9 cellular contexts compared by ENCODE assay signal in genomic region chr19:38559428-38560401, GRCh38. TPM values are rescaled to one million over a fixed set of nuclear protein-coding genes. Genes with fewer than 3 reads are reported as not detected.
DNase-seq lines count a peak whose midpoint lies in the region; ATAC-seq, FAIRE-seq and TF ChIP-seq lines count a peak whose summit lies in the region.
"Had no signal": no experiment of that assay in that cellular context is flagged by ENCODE, and none has a peak within 500 bp of the region (broad histone marks: within the 10 kb centered on the region; RNA-seq: fewer than 3 reads in every experiment).

No MANE protein-coding gene starts in this region.

- H3K36me3 ChIP-seq in mammary epithelial cell (ENCODE audit: insufficient read depth, low read length) (no peaks in the 10 kb centered on the region), pancreas (no peaks in the 10 kb centered on the region), testis (ENCODE audit: low read depth, missing control alignments) (no peaks in the 10 kb centered on the region)

- peaks cover under 1% of the 10 kb centered on the region for H3K27me3 ChIP-seq in mammary epithelial cell (ENCODE audit: insufficient read depth, low read length)
- H3K27me3 ChIP-seq in pancreas = no peaks in the 10 kb centered on the region
- no peaks in the 10 kb centered on the region for H3K27me3 ChIP-seq in testis

- H3K27ac ChIP-seq in mammary epithelial cell (ENCODE audit: insufficient read depth, low read depth, low read length) (peak overlapping the region; percentile 48), pancreas (no peak overlapping the region), testis (no peak overlapping the region)

- FAIRE-seq in pancreas (lab: Jason Lieb, UNC) (no peak), H54 (lab: Jason Lieb, UNC) (no peak)
- FAIRE-seq: H1 had no signal

- no TSS peak for BruUV-seq in mammary epithelial cell (replicated peaks; lab: Mats Ljungman, UMichigan)

- H3K9ac ChIP-seq in mammary epithelial cell (ENCODE audit: insufficient read depth, low read length) = no peak overlapping the region

- TF ChIP-seq POLR2A in testis (IDR thresholded peaks at IDR 0.05) (no peak), H54 (IDR thresholded peaks at IDR 0.05; ENCODE audit: low read depth, low read length) (no peak)

- H3K4me2 ChIP-seq in mammary epithelial cell (ENCODE audit: insufficient read depth, low read depth, low read length) = peak overlapping the region; percentile 7

- H3K79me2 ChIP-seq in mammary epithelial cell (ENCODE audit: insufficient read depth, low read length) = no peaks in the 10 kb centered on the region

- in situ Hi-C loops in mammary epithelial cell (cut with MboI; ENCODE audit: low sequenced_read_pairs in 2 of 2) = no loop called here

- TF ChIP-seq CTCF in mammary epithelial cell (conservative IDR thresholded peaks at IDR 0.05 in 1 of 2, IDR thresholded peaks at IDR 0.05 in 1 of 2; ENCODE audit: extremely low read depth in 1 of 2, insufficient read depth in 1 of 2, low read depth in 1 of 2, low read length in 2 of 2) (no peak), pancreas (IDR thresholded peaks at IDR 0.05) (no peak), testis (IDR thresholded peaks at IDR 0.05) (no peak)

- CTCF ChIA-PET in mammary epithelial cell (lab: Charles Lee; ENCODE audit: low non-redundant PET) = no interaction called here

- no peak overlapping the region for H2AFZ ChIP-seq in mammary epithelial cell (ENCODE audit: low read depth, low read length)

- WGBS in mammary epithelial cell (ENCODE audit: low coverage, missing lambda C conversion rate) = 0% methylated on average over 13 of the region's 13 CpGs
- 59 to 70% methylated on average over 13 of the region's 13 CpGs for WGBS in pancreas, 2 donors
- 76 to 85% methylated on average over 13 of the region's 13 CpGs for WGBS in testis, 2 donors

- peak; percentile 42 for DNase-seq in ELR (ENCODE audit: low read depth)
- peak; percentile 99 for DNase-seq in mammary epithelial cell
- DNase-seq in pancreas = no peak
- DNase-seq in NCI-H524 (lab: John Stamatoyannopoulos, UW) = no peak
- DNase-seq in testis = no peak
- DNase-seq in H54 (ENCODE audit: insufficient read length, low spot score) = no peak

- peak; percentile 44 for ATAC-seq in GM19468 (IDR thresholded peaks at IDR 0.05; ENCODE audit: extremely low read depth, unreplicated experiment)
- ATAC-seq in HG03520 (IDR thresholded peaks at IDR 0.05; ENCODE audit: unreplicated experiment) = peak; percentile 57
- no peak for ATAC-seq in pancreas

- H3K4me3 ChIP-seq in mammary epithelial cell (replicated peaks in 1 of 3; ENCODE audit: insufficient read depth in 1 of 3, low read depth in 2 of 3, low read length in 3 of 3) (no peak overlapping the region), pancreas (no peak overlapping the region), testis (no peak overlapping the region)

- H4K20me1 ChIP-seq in mammary epithelial cell (ENCODE audit: insufficient read depth, low read length) = no peaks in the 10 kb centered on the region

- H3K4me1 ChIP-seq in mammary epithelial cell (ENCODE audit: insufficient read depth, low read length) = peaks cover 19% of the 10 kb centered on the region
- H3K4me1 ChIP-seq in pancreas = no peaks in the 10 kb centered on the region
- H3K4me1 ChIP-seq in testis = no peaks in the 10 kb centered on the region

- H3K9me3 ChIP-seq in mammary epithelial cell (replicated peaks; ENCODE audit: insufficient read depth, low read length) = no peaks in the 10 kb centered on the region
- H3K9me3 ChIP-seq in pancreas = no peaks in the 10 kb centered on the region
- H3K9me3 ChIP-seq in testis = no peaks in the 10 kb centered on the region

- dilution Hi-C loops in mammary epithelial cell (cut with HindIII; ENCODE audit: low sequenced_read_pairs) = no loop called here

- intact Hi-C loops in mammary epithelial cell (cut with micrococcal nuclease) = loop anchor here (1.0 to 5.0 kb wide), 3 partner anchors 158 to 291 kb away; no protein-coding TSS in a partner anchor
- intact Hi-C loops in pancreas (cut with DNase I) = no loop called here
- intact Hi-C loops in testis (cut with DNase I; ENCODE audit: low total_unique reads) = no loop called here

RNA-seq across cellular contexts. Expression of gene MAP4K1, which starts 58.0 kb away (rescaled TPM):
- total RNA-seq in mammary epithelial cell (under 1 TPM in 1 of 2 donors, not detected in 1; 0.75 TPM), pancreas (1 to 10 TPM in 5 of 6 donors, under 1 TPM in 1; 0.79 to 3.8 (median 2.6) TPM), testis (1 to 10 TPM; 2.8 to 9.9 TPM)
- polyA plus RNA-seq in mammary epithelial cell (0.51 TPM), pancreas (10 to 100 TPM in 1 of 2 donors, 1 to 10 TPM in 1; 2.6 to 43.4 TPM), testis (ENCODE audit: insufficient read depth, low read depth, low replicate concordance) (8.3 TPM)
- not detected for polyA minus RNA-seq in mammary epithelial cell

RNA-seq across cellular contexts. Expression of gene EIF3K, which starts 59.3 kb away (rescaled TPM):
- total RNA-seq in mammary epithelial cell = 100 to 1,000 TPM; 237 to 319 TPM
- polyA plus RNA-seq in mammary epithelial cell = 490 TPM
- polyA minus RNA-seq in mammary epithelial cell = 368 TPM
- total RNA-seq in pancreas = 100 to 1,000 TPM in 5 of 6 donors, 10 to 100 TPM in 1; 93.5 to 140 (median 131) TPM
- 100 to 1,000 TPM; 107 to 162 TPM for polyA plus RNA-seq in pancreas
- total RNA-seq in testis = 100 to 1,000 TPM; 195 to 235 TPM
- polyA plus RNA-seq in testis (ENCODE audit: insufficient read depth, low read depth, low replicate concordance) = 201 TPM

Comparison
In these comparisons a context has a peak if more than half of its experiments do, and no peak if none do; other contexts are left out.
1. DNase-seq: peak in ELR (single experiment) and mammary epithelial cell (single experiment); none in pancreas (0 of 6), NCI-H524 (0 of 2), testis (single experiment) and H54 (single experiment).
2. ATAC-seq: peak in GM19468 (single experiment) and HG03520 (single experiment); none in pancreas (0 of 4).